Comparison of ENCODE assay signal across 8 cellular contexts in the genomic region with DNA sequence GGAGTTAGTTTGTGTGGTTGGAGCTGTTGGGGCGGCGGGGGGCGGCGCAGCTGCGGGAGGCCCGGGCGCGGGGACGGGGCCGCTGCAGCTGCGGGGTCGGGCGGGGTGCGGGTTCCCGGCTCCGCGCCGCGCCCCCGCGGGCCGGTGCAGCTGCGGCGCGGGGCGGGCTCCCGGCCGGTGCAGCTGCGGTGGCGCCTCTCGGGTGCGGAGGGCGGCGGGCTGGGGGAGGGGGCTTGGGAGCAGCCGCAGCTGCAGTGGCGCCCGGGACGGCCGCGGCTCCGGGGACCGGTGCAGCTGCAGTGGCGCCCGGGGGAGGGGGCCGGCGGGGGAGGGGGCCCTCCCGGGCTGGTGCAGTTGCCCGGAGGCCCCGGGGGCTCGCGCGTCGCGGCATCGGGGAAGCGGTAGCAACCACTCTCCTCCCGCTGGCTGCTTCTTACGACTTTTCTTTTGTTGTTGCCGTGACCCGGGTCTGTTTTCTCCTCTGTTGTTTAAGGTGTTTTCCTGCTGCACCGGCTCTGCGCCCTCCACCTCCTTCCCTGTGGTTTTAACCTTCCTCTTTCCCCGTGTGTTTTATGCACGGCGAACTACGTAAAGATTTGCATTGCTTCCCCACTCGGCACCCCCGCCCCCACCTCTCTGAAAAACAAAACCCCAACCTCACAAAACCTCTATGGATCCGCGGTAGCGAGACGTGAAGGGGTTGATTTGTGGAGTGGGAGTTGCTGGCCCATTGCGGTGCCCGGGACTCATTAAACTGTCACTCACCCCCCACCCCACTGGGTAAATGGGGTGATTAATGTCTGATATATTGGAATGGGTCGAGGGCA. TPM values are rescaled to one million over a fixed set of nuclear protein-coding genes. Genes with fewer than 3 reads are reported as not detected.
DNase-seq lines count a peak whose midpoint lies in the region; ATAC-seq and TF ChIP-seq lines count a peak whose summit lies in the region.

No MANE protein-coding gene starts in this region.

- peak overlapping the region; percentile 97 for H3K27ac Mint-ChIP-seq in activated naive CD4-positive, alpha-beta T cell treated with anti-CD3 and anti-CD28 coated beads, Interleukin-2, amount 10 ng/mL, durations not matched to agents 7 days and 5 days

- H3K36me3 ChIP-seq in ACC112 (ENCODE audit: insufficient read depth, low read length) (no peaks in the 10 kb centered on the region), Panc1 (ENCODE audit: control insufficient read depth, insufficient read depth, low read length) (no peaks in the 10 kb centered on the region), psoas muscle (ENCODE audit: insufficient read depth in 1 of 2, low read depth in 1 of 2) (peaks cover 0 to 6% of the 10 kb centered on the region in 2 donors)

- H3K9me3 Mint-ChIP-seq in activated naive CD4-positive, alpha-beta T cell treated with anti-CD3 and anti-CD28 coated beads, Interleukin-2, amount 10 ng/mL, durations not matched to agents 7 days and 5 days = no peaks in the 10 kb centered on the region

- H3K4me1 Mint-ChIP-seq in activated naive CD4-positive, alpha-beta T cell treated with anti-CD3 and anti-CD28 coated beads, Interleukin-2, amount 10 ng/mL, durations not matched to agents 7 days and 5 days = peaks cover 18% of the 10 kb centered on the region

- no TSS peak for BruUV-seq in Panc1 (replicated peaks; lab: Mats Ljungman, UMichigan)

- peaks cover 25% of the 10 kb centered on the region for H3K79me2 ChIP-seq in ACC112 (ENCODE audit: control insufficient read depth, insufficient read depth, low read length, unreplicated experiment)

- 0 to 1% (median 1%) methylated on average over 28 to 75 of the region's 75 CpGs for WGBS in psoas muscle, 3 donors

- peaks cover 13% of the 10 kb centered on the region for H3K27me3 Mint-ChIP-seq in activated naive CD4-positive, alpha-beta T cell treated with anti-CD3 and anti-CD28 coated beads, Interleukin-2, amount 10 ng/mL, durations not matched to agents 7 days and 5 days

- H3K27ac ChIP-seq in ACC112 (ENCODE audit: low read depth, low read length) (no peak overlapping the region), Panc1 (ENCODE audit: low read length) (peak overlapping the region; percentile 59), psoas muscle (peak overlapping the region; percentile 85)

- H3K4me1 ChIP-seq in ACC112 (ENCODE audit: control insufficient read depth, insufficient read depth, low read length, unreplicated experiment) = peaks cover 16% of the 10 kb centered on the region
- H3K4me1 ChIP-seq in Panc1 (ENCODE audit: control insufficient read depth, insufficient read depth, low read length) = peaks cover 19% of the 10 kb centered on the region
- peaks cover 35% of the 10 kb centered on the region for H3K4me1 ChIP-seq in psoas muscle

- DNase-seq in Panc1 (ENCODE audit: low read depth, low spot score) = no peak
- peak; percentile 63 for DNase-seq in activated naive CD4-positive, alpha-beta T cell treated with anti-CD3 and anti-CD28 coated beads, Interleukin-2, amount 10 ng/mL, durations not matched to agents 7 days and 5 days
- peak; percentile 45 for DNase-seq in left cardiac atrium
- peak; percentile 51 to 61 for DNase-seq in psoas muscle
- DNase-seq in NCI-H526 treated with DMSO at 0.1 percent for 48 hours (lab: John Stamatoyannopoulos, UW) = no peak

- H3K9me3 ChIP-seq in Panc1 (ENCODE audit: control insufficient read depth, insufficient read depth, low read depth, low read length) (no peaks in the 10 kb centered on the region), psoas muscle (no peaks in the 10 kb centered on the region)

- CTCF ChIA-PET in Panc1 (lab: Charles Lee) = no interaction called here
- CTCF ChIA-PET in activated naive CD4-positive, alpha-beta T cell treated with anti-CD3 and anti-CD28 coated beads, Interleukin-2, amount 10 ng/mL, durations not matched to agents 7 days and 5 days (lab: Charles Lee) = no interaction called here

- H3K36me3 Mint-ChIP-seq in activated naive CD4-positive, alpha-beta T cell treated with anti-CD3 and anti-CD28 coated beads, Interleukin-2, amount 10 ng/mL, durations not matched to agents 7 days and 5 days = peaks cover 12% of the 10 kb centered on the region

- peak overlapping the region; percentile 75 for H3K4me3 ChIP-seq in ACC112 (ENCODE audit: low read depth, low read length)
- peak overlapping the region; percentile 46 to 67 for H3K4me3 ChIP-seq in Panc1 (ENCODE audit: low read depth in 2 of 2, low read length in 2 of 2)
- peak overlapping the region; percentile 81 for H3K4me3 ChIP-seq in psoas muscle

- intact Hi-C loops in Panc1 (cut with micrococcal nuclease; ENCODE audit: unreplicated experiment) = loop anchor here (10.0 kb wide), 1 partner anchor 65 kb away; no protein-coding TSS in a partner anchor
- intact Hi-C loops in left cardiac atrium (cut with DNase I) = loop anchor here in 1 of 2 donors (10.0 kb wide), 1 partner anchor 195 kb away; a partner anchor contains a TSS
- intact Hi-C loops in psoas muscle (cut with DNase I) = loop anchor here (2.0 to 10.0 kb wide), 4 partner anchors 183 to 225 kb away; no protein-coding TSS in a partner anchor

- ATAC-seq in Panc1 (no peak), left cardiac atrium (no peak), psoas muscle (no peak), GM21723 (IDR thresholded peaks at IDR 0.05; ENCODE audit: unreplicated experiment) (no peak)

- H3K4me3 Mint-ChIP-seq in activated naive CD4-positive, alpha-beta T cell treated with anti-CD3 and anti-CD28 coated beads, Interleukin-2, amount 10 ng/mL, durations not matched to agents 7 days and 5 days = peak overlapping the region; percentile 97

- POLR2A ChIA-PET in Panc1 (lab: Charles Lee) = no interaction called here

- no peak for TF ChIP-seq CTCF in Panc1 (IDR thresholded peaks at IDR 0.05)
- no peak for TF ChIP-seq CTCF in psoas muscle (IDR thresholded peaks at IDR 0.05)

- H2AFZ ChIP-seq in ACC112 (ENCODE audit: low read length, unreplicated experiment) = no peak overlapping the region

- H3K27me3 ChIP-seq in ACC112 (ENCODE audit: insufficient read depth, low read length) (no peaks in the 10 kb centered on the region), Panc1 (ENCODE audit: control insufficient read depth, insufficient read depth, low read length) (peaks cover 9% of the 10 kb centered on the region; the same call in 1 of the 2 replicates), psoas muscle (ENCODE audit: insufficient read depth in 3 of 3, low read length in 2 of 3) (no peaks in the 10 kb centered on the region)

- in situ Hi-C loops in Panc1 (cut with HindIII; ENCODE audit: low pct_unique_long_range_greater_than_20kb, low sequenced_read_pairs) = no loop called here

- TF ChIP-seq POLR2A in GM19193 (IDR thresholded peaks at IDR 0.05; ENCODE audit: extremely low read depth, insufficient read depth, insufficient read length) = peak; percentile 44

RNA-seq across cellular contexts. Expression of a gene that starts 1.7 kb away (rescaled TPM):
- total RNA-seq in Panc1 (2021; ENCODE audit: unreplicated experiment) (9.9 TPM), left cardiac atrium (10 to 100 TPM; 21.4 to 24.0 TPM), psoas muscle (10 to 100 TPM; 49.3 to 85.0 (median 58.3) TPM)
- 4.6 TPM for polyA plus RNA-seq in Panc1 (2012; ENCODE audit: insufficient read length)
- polyA plus RNA-seq in psoas muscle = 10 to 100 TPM; 18.8 to 70.8 (median 27.3) TPM

Comparison
In these comparisons a context has a peak if more than half of its experiments do, and no peak if none do; other contexts are left out.
1. DNase-seq: peak in activated naive CD4-positive, alpha-beta T cell treated with anti-CD3 and anti-CD28 coated beads, Interleukin-2, amount 10 ng/mL, durations not matched to agents 7 days and 5 days (single experiment), left cardiac atrium (single experiment) and psoas muscle (2 of 2); none in Panc1 (single experiment) and NCI-H526 treated with DMSO at 0.1 percent for 48 hours (single experiment).
2. Peak in every context shown above with its lines, with median percentiles within 50 percentile points of each other: H3K4me3 ChIP-seq.